ENCODE assay signal across 16 cellular contexts in the genomic region with DNA sequence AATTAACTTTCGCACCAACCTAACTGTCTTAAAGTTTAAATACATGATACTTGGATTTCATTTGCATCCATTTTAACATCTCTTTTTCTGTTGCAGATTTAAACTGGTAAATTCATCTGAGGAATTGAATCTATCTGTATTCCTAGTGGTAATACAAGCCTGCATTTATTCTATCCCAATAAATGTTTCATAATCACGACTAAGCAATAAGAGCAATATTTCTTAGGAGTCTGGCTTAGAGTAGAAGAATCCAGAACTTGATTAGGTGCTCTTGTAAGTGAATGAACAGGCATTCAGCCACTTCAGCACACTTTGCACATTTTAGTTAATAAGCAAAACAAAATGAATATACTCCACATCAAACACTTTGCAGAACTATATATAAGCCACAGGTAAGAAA. TPM values are rescaled to one million over a fixed set of nuclear protein-coding genes. Genes with fewer than 3 reads are reported as not detected.
DNase-seq lines count a peak whose midpoint lies in the region; ATAC-seq, FAIRE-seq and TF ChIP-seq lines count a peak whose summit lies in the region.
"Had no signal": no experiment of that assay in that cellular context is flagged by ENCODE, and none has a peak within 500 bp of the region (broad histone marks: within the 10 kb centered on the region; RNA-seq: fewer than 3 reads in every experiment).

No MANE protein-coding gene starts in this region.

- H3K27ac Mint-ChIP-seq in activated T-cell treated with anti-CD3 and anti-CD28 coated beads, Interleukin-2, amount 50 U/mL, for 24 hours, result peak overlapping the region; percentile 78
- H3K27ac Mint-ChIP-seq in nephron progenitor cell, result peak overlapping the region; percentile 16
- H3K27ac Mint-ChIP-seq: CD14-positive monocyte had no signal

- no peak for ATAC-seq in activated T-cell treated with anti-CD3 and anti-CD28 coated beads, Interleukin-2, amount 50 U/mL, for 4 hours
- ATAC-seq in A549, result no peak
- no peak for ATAC-seq in HG03045 (IDR thresholded peaks at IDR 0.05; ENCODE audit: unreplicated experiment)
- ATAC-seq: CD8-positive, alpha-beta T cell had no signal

- BruUV-seq in PC-9 (replicated peaks; lab: Mats Ljungman, UMichigan), result no TSS peak

- H3K27ac ChIP-seq in A549, result no peak overlapping the region
- peak overlapping the region; percentile 35; the same call in 1 of the 2 replicates for H3K27ac ChIP-seq in PC-9
- H3K27ac ChIP-seq: 22Rv1, BLaER1 had no signal

- intact Hi-C loops in PC-9 (cut with micrococcal nuclease; ENCODE audit: unreplicated experiment), result no loop called here

- in situ Hi-C loops in HAP-1 (cut with MboI; ENCODE audit: low sequenced_read_pairs), result no loop called here

- POLR2A ChIA-PET in A549 (lab: Yijun Ruan, JAX) (no interaction called here), PC-9 (lab: Charles Lee; ENCODE audit: unreplicated experiment) (no interaction called here)

- H3K9me2 ChIP-seq in PC-9 (ENCODE audit: insufficient read depth), result no peaks in the 10 kb centered on the region

- no peaks in the 10 kb centered on the region for H3K4me1 ChIP-seq in A549
- peaks cover 28% of the 10 kb centered on the region for H3K4me1 ChIP-seq in PC-9 (replicated peaks; ENCODE audit: insufficient read depth)
- no peaks in the 10 kb centered on the region for H3K4me1 ChIP-seq in HAP-1
- H3K4me1 ChIP-seq: BLaER1 had no signal

- peaks cover 23% of the 10 kb centered on the region for H3K4me1 Mint-ChIP-seq in activated T-cell treated with anti-CD3 and anti-CD28 coated beads, Interleukin-2, amount 50 U/mL, for 24 hours (ENCODE audit: low read depth)
- H3K4me1 Mint-ChIP-seq in activated T-cell treated with anti-CD3 and anti-CD28 coated beads, Interleukin-2, amount 50 U/mL, for 4 hours (ENCODE audit: low read depth), result peaks cover 2% of the 10 kb centered on the region
- H3K4me1 Mint-ChIP-seq in nephron progenitor cell, result no peaks in the 10 kb centered on the region
- H3K4me1 Mint-ChIP-seq: H9 had no signal

- no peak for DNase-seq in activated T-cell treated with anti-CD3 and anti-CD28 coated beads, Interleukin-2, amount 50 U/mL, for 24 hours
- DNase-seq in activated T-cell treated with anti-CD3 and anti-CD28 coated beads, Interleukin-2, amount 50 U/mL, for 4 hours, result no peak
- DNase-seq in A549 (ENCODE audit: low read depth in 1 of 2, low spot score in 1 of 2) (no peak), PC-9 (no peak), nephron progenitor cell (no peak), HAP-1 (ENCODE audit: low spot score in 2 of 2) (no peak)
- DNase-seq: Calu3; CD8-positive, alpha-beta T cell; DMS79 treated with DMSO at 0.1 percent for 48 hours; GF-D8; H9 had no signal

- H3K9me3 ChIP-seq in A549, result no peaks in the 10 kb centered on the region
- no peaks in the 10 kb centered on the region for H3K9me3 ChIP-seq in PC-9 (ENCODE audit: insufficient read depth, low read depth)
- no peaks in the 10 kb centered on the region for H3K9me3 ChIP-seq in HAP-1
- H3K9me3 ChIP-seq: BLaER1 had no signal

- TF ChIP-seq POLR2A in A549 (IDR thresholded peaks at IDR 0.05; ENCODE audit: low read length), result no peak

- H3K27me3 Mint-ChIP-seq in activated T-cell treated with anti-CD3 and anti-CD28 coated beads, Interleukin-2, amount 50 U/mL, for 24 hours, result no peaks in the 10 kb centered on the region
- H3K27me3 Mint-ChIP-seq in activated T-cell treated with anti-CD3 and anti-CD28 coated beads, Interleukin-2, amount 50 U/mL, for 4 hours (ENCODE audit: low read depth), result no peaks in the 10 kb centered on the region
- no peaks in the 10 kb centered on the region for H3K27me3 Mint-ChIP-seq in nephron progenitor cell (ENCODE audit: low read depth, poor library complexity)

- H3K4me3 Mint-ChIP-seq in activated T-cell treated with anti-CD3 and anti-CD28 coated beads, Interleukin-2, amount 50 U/mL, for 24 hours, result no peak overlapping the region
- no peak overlapping the region for H3K4me3 Mint-ChIP-seq in activated T-cell treated with anti-CD3 and anti-CD28 coated beads, Interleukin-2, amount 50 U/mL, for 4 hours
- H3K4me3 Mint-ChIP-seq in nephron progenitor cell, result no peak overlapping the region
- H3K4me3 Mint-ChIP-seq: CD14-positive monocyte; CD8-positive, alpha-beta T cell; H9 had no signal

- TF ChIP-seq EP300 in A549 (IDR thresholded peaks at IDR 0.05), result no peak

- H3K9me3 Mint-ChIP-seq in activated T-cell treated with anti-CD3 and anti-CD28 coated beads, Interleukin-2, amount 50 U/mL, for 24 hours, result no peaks in the 10 kb centered on the region
- H3K9me3 Mint-ChIP-seq in activated T-cell treated with anti-CD3 and anti-CD28 coated beads, Interleukin-2, amount 50 U/mL, for 4 hours, result no peaks in the 10 kb centered on the region
- no peaks in the 10 kb centered on the region for H3K9me3 Mint-ChIP-seq in nephron progenitor cell
- H3K9me3 Mint-ChIP-seq: CD14-positive monocyte; CD8-positive, alpha-beta T cell; H9 had no signal

- H2AFZ ChIP-seq in PC-9, result no peak overlapping the region

- H3F3A ChIP-seq in PC-9 (ENCODE audit: insufficient read depth, low read depth), result peaks cover 56% of the 10 kb centered on the region

- no peak for TF ChIP-seq RAD21 in A549 (conservative IDR thresholded peaks at IDR 0.05 in 1 of 2, IDR thresholded peaks at IDR 0.05 in 1 of 2)

- peaks cover 4% of the 10 kb centered on the region; the same call in 1 of the 2 replicates for H4K20me1 ChIP-seq in PC-9 (ENCODE audit: insufficient read depth)

- peaks cover 99% of the 10 kb centered on the region for H3K36me3 Mint-ChIP-seq in activated T-cell treated with anti-CD3 and anti-CD28 coated beads, Interleukin-2, amount 50 U/mL, for 24 hours (ENCODE audit: low read depth)
- H3K36me3 Mint-ChIP-seq in activated T-cell treated with anti-CD3 and anti-CD28 coated beads, Interleukin-2, amount 50 U/mL, for 4 hours (ENCODE audit: insufficient read depth), result peaks cover 61% of the 10 kb centered on the region
- peaks cover 83% of the 10 kb centered on the region for H3K36me3 Mint-ChIP-seq in nephron progenitor cell (ENCODE audit: low read depth)

- H3K27me3 ChIP-seq in PC-9 (ENCODE audit: insufficient read depth, low read depth) (no peaks in the 10 kb centered on the region), HAP-1 (ENCODE audit: low read depth) (no peaks in the 10 kb centered on the region)
- H3K27me3 ChIP-seq: BLaER1 had no signal

- H3K36me3 ChIP-seq in PC-9 (ENCODE audit: low read depth), result peaks cover 71% of the 10 kb centered on the region
- H3K36me3 ChIP-seq in HAP-1 (replicated peaks), result peaks cover 76% of the 10 kb centered on the region

- TF ChIP-seq CTCF in A549 (IDR thresholded peaks at IDR 0.05), result no peak
- TF ChIP-seq CTCF in PC-9 (conservative IDR thresholded peaks at IDR 0.05), result no peak
- TF ChIP-seq CTCF in nephron progenitor cell (IDR thresholded peaks at IDR 0.05), result no peak

- H3K4me3 ChIP-seq in A549, result no peak overlapping the region
- H3K4me3 ChIP-seq in PC-9, result no peak overlapping the region
- H3K4me3 ChIP-seq in HAP-1, result no peak overlapping the region
- H3K4me3 ChIP-seq: BLaER1 had no signal

- H3K79me2 ChIP-seq in PC-9 (ENCODE audit: low read depth), result no peaks in the 10 kb centered on the region

- no peak overlapping the region for H3K4me2 ChIP-seq in A549
- peak overlapping the region; percentile 20; the same call in 1 of the 2 replicates for H3K4me2 ChIP-seq in PC-9
- H3K4me2 ChIP-seq: BLaER1 had no signal

- CTCF ChIA-PET in A549 (lab: Yijun Ruan, JAX) (no interaction called here), PC-9 (lab: Charles Lee) (no interaction called here)

- FAIRE-seq in A549 (lab: Jason Lieb, UNC), result peak; percentile 74
- FAIRE-seq: H1 had no signal

- 88% methylated on average over 2 of the region's 2 CpGs for WGBS in A549 (ENCODE audit: missing lambda C conversion rate)

TF ChIP-seq in A549, 52 proteins besides CTCF, POLR2A, EP300 and RAD21:
- TF ChIP-seq PHF8 (IDR thresholded peaks at IDR 0.05; ENCODE audit: borderline replicate concordance, low read depth) (no peak), MAFK (IDR thresholded peaks at IDR 0.05; ENCODE audit: partially characterized antibody) (peak; percentile 65)

RNA-seq across cellular contexts. Expression of a gene that starts 27.0 kb away (rescaled TPM):
- total RNA-seq in activated T-cell treated with anti-CD3 and anti-CD28 coated beads, Interleukin-2, amount 50 U/mL, for 4 hours, result 100 to 1,000 TPM; 164 to 186 (median 166) TPM
- 85.5 and 108 TPM in 2 replicates for polyA plus RNA-seq in A549 (2011; rRNA removed)
- 18.8 and 21.6 TPM in 2 replicates for polyA plus RNA-seq in A549 (2012; cell fraction: cytosol; rRNA removed)
- 51.0 and 60.9 TPM in 2 replicates for polyA plus RNA-seq in A549 (2012; cell fraction: nucleus; rRNA removed)
- 80.5 to 89.8 TPM (median 82.7 TPM) in 3 replicates for polyA plus RNA-seq in A549 (2017; fragmentation: RNase III; extraction: RNeasy Plus Mini Kit Qiagen cat#74134 plus additional on column Dnase treatment)
- 42.1 and 49.4 TPM in 2 replicates for polyA minus RNA-seq in A549 (2011; rRNA and poly(A)+ RNA removed)
- total RNA-seq in PC-9 (2021), result 105 and 123 TPM in 2 replicates
